8 cellular contexts compared by ENCODE assay signal in the genomic region with DNA sequence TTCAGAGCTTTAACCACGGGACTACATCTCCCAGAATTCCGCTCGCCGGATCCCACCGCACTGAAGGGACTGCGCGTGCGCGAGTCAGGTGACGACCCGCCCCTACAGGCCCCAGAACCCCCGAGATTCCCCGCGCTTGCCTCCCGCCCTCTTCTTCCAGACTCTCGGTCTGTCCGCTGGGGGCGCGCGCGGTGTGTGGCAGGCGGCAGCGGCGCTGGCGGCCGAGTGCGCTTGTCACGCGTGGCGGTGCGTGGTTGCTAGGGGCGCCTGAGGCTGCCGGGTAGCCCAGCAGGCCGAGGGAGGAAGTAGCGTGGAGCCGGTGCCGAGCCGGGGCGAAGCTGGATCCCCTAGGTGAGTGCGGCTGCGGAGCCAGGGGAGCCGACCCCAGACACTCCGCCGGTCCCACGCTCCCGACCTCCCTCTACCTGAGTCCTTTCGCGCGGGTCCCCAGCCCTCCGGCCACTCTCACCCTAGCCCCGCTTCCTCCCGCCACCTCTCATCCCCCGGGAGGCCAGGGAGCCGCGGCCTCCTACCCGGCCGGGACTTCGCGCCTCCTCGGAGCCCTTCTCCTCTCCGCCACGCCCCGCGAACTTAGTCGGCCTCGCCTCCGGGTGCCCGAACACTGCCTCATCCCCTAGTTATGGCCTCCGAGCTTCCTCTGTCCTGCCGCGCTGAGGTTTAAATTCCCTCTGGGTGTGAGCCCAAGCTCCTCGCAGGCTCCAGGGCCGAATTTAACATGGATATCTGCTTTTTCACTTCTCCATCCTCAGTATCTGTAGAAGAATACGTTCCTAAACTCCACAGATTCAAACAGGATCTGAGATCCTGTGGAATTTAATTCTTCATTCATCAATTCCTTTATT. TPM values are rescaled to one million over a fixed set of nuclear protein-coding genes. Genes with fewer than 3 reads are reported as not detected.
DNase-seq lines count a peak whose midpoint lies in the region; ATAC-seq and TF ChIP-seq lines count a peak whose summit lies in the region.

A gene with protein sequence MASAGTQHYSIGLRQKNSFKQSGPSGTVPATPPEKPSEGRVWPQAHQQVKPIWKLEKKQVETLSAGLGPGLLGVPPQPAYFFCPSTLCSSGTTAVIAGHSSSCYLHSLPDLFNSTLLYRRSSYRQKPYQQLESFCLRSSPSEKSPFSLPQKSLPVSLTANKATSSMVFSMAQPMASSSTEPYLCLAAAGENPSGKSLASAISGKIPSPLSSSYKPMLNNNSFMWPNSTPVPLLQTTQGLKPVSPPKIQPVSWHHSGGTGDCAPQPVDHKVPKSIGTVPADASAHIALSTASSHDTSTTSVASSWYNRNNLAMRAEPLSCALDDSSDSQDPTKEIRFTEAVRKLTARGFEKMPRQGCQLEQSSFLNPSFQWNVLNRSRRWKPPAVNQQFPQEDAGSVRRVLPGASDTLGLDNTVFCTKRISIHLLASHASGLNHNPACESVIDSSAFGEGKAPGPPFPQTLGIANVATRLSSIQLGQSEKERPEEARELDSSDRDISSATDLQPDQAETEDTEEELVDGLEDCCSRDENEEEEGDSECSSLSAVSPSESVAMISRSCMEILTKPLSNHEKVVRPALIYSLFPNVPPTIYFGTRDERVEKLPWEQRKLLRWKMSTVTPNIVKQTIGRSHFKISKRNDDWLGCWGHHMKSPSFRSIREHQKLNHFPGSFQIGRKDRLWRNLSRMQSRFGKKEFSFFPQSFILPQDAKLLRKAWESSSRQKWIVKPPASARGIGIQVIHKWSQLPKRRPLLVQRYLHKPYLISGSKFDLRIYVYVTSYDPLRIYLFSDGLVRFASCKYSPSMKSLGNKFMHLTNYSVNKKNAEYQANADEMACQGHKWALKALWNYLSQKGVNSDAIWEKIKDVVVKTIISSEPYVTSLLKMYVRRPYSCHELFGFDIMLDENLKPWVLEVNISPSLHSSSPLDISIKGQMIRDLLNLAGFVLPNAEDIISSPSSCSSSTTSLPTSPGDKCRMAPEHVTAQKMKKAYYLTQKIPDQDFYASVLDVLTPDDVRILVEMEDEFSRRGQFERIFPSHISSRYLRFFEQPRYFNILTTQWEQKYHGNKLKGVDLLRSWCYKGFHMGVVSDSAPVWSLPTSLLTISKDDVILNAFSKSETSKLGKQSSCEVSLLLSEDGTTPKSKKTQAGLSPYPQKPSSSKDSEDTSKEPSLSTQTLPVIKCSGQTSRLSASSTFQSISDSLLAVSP (plus strand): TSS at position 149 of the 863 bp plus-strand sequence. CDS start 26,842 bp downstream, outside the sequence.

- peak within 1 kb of the TSS; percentile 90 for H3K4me2 ChIP-seq in OCI-LY1 (ENCODE audit: low read length)

- H3K9ac ChIP-seq in OCI-LY1 (ENCODE audit: low read length), result peak within 1 kb of the TSS; percentile 85

- no peaks in the 10 kb centered on the region for H3K9me2 ChIP-seq in OCI-LY1 (ENCODE audit: low read depth, low read length)

- no peaks in the 10 kb centered on the region for H3F3A ChIP-seq in OCI-LY1 (ENCODE audit: insufficient read depth, low read length)

- H3K4me1 Mint-ChIP-seq in endothelial cell (ENCODE audit: unreplicated experiment), result peaks cover 14% of the 10 kb centered on the region

- H3K27me3 Mint-ChIP-seq in endothelial cell (ENCODE audit: unreplicated experiment), result peaks cover 7% of the 10 kb centered on the region

- peak within 1 kb of the TSS; percentile 80 for H3K4me3 ChIP-seq in OCI-LY1 (ENCODE audit: low read depth, low read length, poor library complexity, severe bottlenecking)

- H2AFZ ChIP-seq in OCI-LY1 (ENCODE audit: low read length), result 0 out of 2 replicates have a peak within 1 kb of the TSS, but pooled peaks have one; percentile 4

- H3K36me3 ChIP-seq in OCI-LY1 (ENCODE audit: insufficient read depth, low read length), result peaks cover 8% of the 10 kb centered on the region

- peaks cover 4% of the 10 kb centered on the region for H3K36me3 Mint-ChIP-seq in endothelial cell (ENCODE audit: low read depth, unreplicated experiment)

- H3K27ac ChIP-seq in OCI-LY1 (ENCODE audit: low read depth, low read length, poor library complexity, severe bottlenecking), result peak within 1 kb of the TSS; percentile 52

- peak within 1 kb of the TSS; percentile 97 for H3K4me3 Mint-ChIP-seq in endothelial cell (ENCODE audit: unreplicated experiment)

- H4K20me1 ChIP-seq in OCI-LY1 (ENCODE audit: insufficient read depth, low read length), result no peaks in the 10 kb centered on the region

- peaks cover 30% of the 10 kb centered on the region for H3K4me1 ChIP-seq in OCI-LY1 (ENCODE audit: insufficient read depth, low read length, severe bottlenecking)

- no peaks in the 10 kb centered on the region for H3K9me3 ChIP-seq in OCI-LY1 (ENCODE audit: low read length)

- peak; percentile 99 for DNase-seq in DMS 273 (lab: John Stamatoyannopoulos, UW; ENCODE audit: unreplicated experiment)
- peak; percentile 96 for DNase-seq in HuH-7 (ENCODE audit: low spot score)
- DNase-seq in activated CD8-positive, alpha-beta memory T cell treated with anti-CD3 and anti-CD28 coated beads, Interleukin-2, amount 50 U/mL, for 4 hours, result peak; percentile 98
- peak; percentile 99 for DNase-seq in endothelial cell (ENCODE audit: low spot score)
- peak; percentile 98 for DNase-seq in midbrain (lab: John Stamatoyannopoulos, UW)
- peak; percentile 96 to 98 for DNase-seq in stimulated activated CD8-positive, alpha-beta memory T cell treated with anti-CD3 and anti-CD28 coated beads, Interleukin-2, amount 100 ng/mL, for 1 hour (ENCODE audit: low read depth in 2 of 2)

- peak within 1 kb of the TSS; percentile 96 for H3K27ac Mint-ChIP-seq in endothelial cell (ENCODE audit: unreplicated experiment)

- ATAC-seq in GM21515 (IDR thresholded peaks at IDR 0.05; ENCODE audit: unreplicated experiment), result peak; percentile 91

- H3K27me3 ChIP-seq in OCI-LY1 (ENCODE audit: insufficient read depth, low read length), result no peaks in the 10 kb centered on the region

- H3K9me3 Mint-ChIP-seq in endothelial cell (ENCODE audit: unreplicated experiment), result no peaks in the 10 kb centered on the region

- TF ChIP-seq CTCF in OCI-LY1 (IDR thresholded peaks at IDR 0.05; ENCODE audit: low read length) (peak; percentile 83), endothelial cell (IDR thresholded peaks at IDR 0.05; ENCODE audit: unreplicated experiment) (peak; percentile 78)

- peaks cover 33% of the 10 kb centered on the region for H3K79me2 ChIP-seq in OCI-LY1 (ENCODE audit: insufficient read depth, low read length)

RNA-seq across cellular contexts. Expression of the gene that starts here (rescaled TPM):
- total RNA-seq in endothelial cell (ENCODE audit: unreplicated experiment), result 47.3 TPM

Comparison
In these comparisons a context has a peak if more than half of its experiments do, and no peak if none do; other contexts are left out.
1. Peak in every context shown above with its lines: DNase-seq, ATAC-seq, H3K4me3 ChIP-seq and H3K27ac ChIP-seq.